4 cellular contexts compared by ENCODE assay signal in genomic region chr5:36589735-36590134, GRCh38.
TF ChIP-seq lines count a peak whose summit lies in the region.

No MANE protein-coding gene starts in this region.

TF ChIP-seq in HEK293, 187 proteins besides CTCF, POLR2A, EP300 and RAD21:
- TF ChIP-seq ZNF664 (tag by site-specific recombination; IDR thresholded peaks at IDR 0.05): peak; percentile 98
TF ChIP-seq in HEK293: peak in this region for 1; not testable (repeated sequence) for 186.

TF ChIP-seq in WTC11, 78 proteins besides CTCF, POLR2A, EP300 and RAD21:
- peak; percentile 47; the same call in 1 of the 2 replicates for TF ChIP-seq GTF2I (CRISPR knock-in tag; conservative IDR thresholded peaks at IDR 0.05)

TF ChIP-seq in K562, 482 proteins besides CTCF, POLR2A, EP300 and RAD21:
- TF ChIP-seq RBM25 (IDR thresholded peaks at IDR 0.05; ENCODE audit: low read depth, low read length, severe bottlenecking): peak; percentile 71
- TF ChIP-seq ZNF3 (CRISPR knock-in tag; IDR thresholded peaks at IDR 0.05): peak; percentile 95

TF ChIP-seq in HepG2, 621 proteins besides CTCF, POLR2A, EP300 and RAD21:
- TF ChIP-seq ZNF3 (CRISPR knock-in tag; IDR thresholded peaks at IDR 0.05): 0 out of 2 replicates have a peak, but pooled peaks have one; percentile 37
TF ChIP-seq in HepG2: peak in this region for 1; not testable (repeated sequence) for 620.
